In genomic region chr1:208086116-208086515, GRCh38 we compare ENCODE assay signal across 9 cellular contexts.
A peak's percentile ranks its signal among the peaks of the same experiment; 100 is the strongest.
DNase-seq lines count a peak whose midpoint lies in the region; ATAC-seq and TF ChIP-seq lines count a peak whose summit lies in the region.
"Had no signal": no experiment of that assay in that cellular context is flagged by ENCODE, and none has a peak within 500 bp of the region (broad histone marks: within the 10 kb centered on the region; RNA-seq: fewer than 3 reads in every experiment).

No MANE protein-coding gene starts in this region.

- no peaks in the 10 kb centered on the region for H3K36me3 Mint-ChIP-seq in memory B cell

- TF ChIP-seq POLR2A in uterus (IDR thresholded peaks at IDR 0.05) = no peak

- H3K36me3 ChIP-seq in heart right ventricle (peaks cover 0 to 90% (median 0%) of the 10 kb centered on the region in 9 donors), uterus (no peaks in the 10 kb centered on the region), BE2C (peaks cover 18% of the 10 kb centered on the region)

- H3K27ac ChIP-seq in heart right ventricle = peak overlapping the region in 5 of 10 donors; percentile 19 to 68 (median 54)
- H3K27ac ChIP-seq in uterus = peak overlapping the region; percentile 65 to 69

- WGBS in heart right ventricle, 2 donors = 68 to 74% methylated on average over 2 of the region's 2 CpGs

- H3K4me3 Mint-ChIP-seq in memory B cell = peak overlapping the region; percentile 57

- peak overlapping the region in 6 of 10 donors; percentile 4 to 38 (median 22) for H3K4me3 ChIP-seq in heart right ventricle
- H3K4me3 ChIP-seq in uterus = peak overlapping the region in 1 of 2 donors; percentile 2
- no peak overlapping the region for H3K4me3 ChIP-seq in BE2C (ENCODE audit: low read depth, low read length)

- H3K27me3 Mint-ChIP-seq in memory B cell = peaks cover 4% of the 10 kb centered on the region

- intact Hi-C loops in heart right ventricle (cut with DNase I) = loop anchor here in 1 of 10 donors (2.0 kb wide), 1 partner anchor 159 kb away; the partner anchor contains the start of gene PLXNA2
- intact Hi-C loops in cardiac septum (cut with DNase I) = no loop called here
- intact Hi-C loops in uterus (cut with DNase I; ENCODE audit: low total_unique reads) = loop anchor here (5.0 kb wide), 1 partner anchor 156 kb away; the partner anchor contains the start of gene PLXNA2

- H3K27ac Mint-ChIP-seq in memory B cell = no peak overlapping the region

- H3K4me1 ChIP-seq in heart right ventricle (peaks cover 2 to 68% (median 34%) of the 10 kb centered on the region in 9 donors), uterus (no peaks in the 10 kb centered on the region), BE2C (peaks cover 44% of the 10 kb centered on the region)

- TF ChIP-seq CTCF in heart right ventricle (IDR thresholded peaks at IDR 0.05) (no peak), uterus (IDR thresholded peaks at IDR 0.05) (no peak), BE2C (IDR thresholded peaks at IDR 0.05; ENCODE audit: low read depth, low read length) (no peak)

- DNase-seq in heart right ventricle (no peak), cardiac septum (ENCODE audit: low spot score) (no peak), amniotic epithelial cell (ENCODE audit: low read depth) (peak; percentile 33), memory B cell (ENCODE audit: low spot score in 2 of 2) (no peak), uterus (no peak), H4 (ENCODE audit: low spot score) (no peak), BE2C (no peak), GM19240 (ENCODE audit: insufficient read length, low spot score) (no peak)
- DNase-seq: H7 had no signal

- peaks cover 8% of the 10 kb centered on the region for H3K4me1 Mint-ChIP-seq in memory B cell

- H3K27me3 ChIP-seq in heart right ventricle = no peaks in the 10 kb centered on the region
- no peaks in the 10 kb centered on the region for H3K27me3 ChIP-seq in uterus
- H3K27me3 ChIP-seq in BE2C = no peaks in the 10 kb centered on the region

- H3K9me3 Mint-ChIP-seq in memory B cell = no peaks in the 10 kb centered on the region

- H3K9me3 ChIP-seq in heart right ventricle = no peaks in the 10 kb centered on the region
- no peaks in the 10 kb centered on the region for H3K9me3 ChIP-seq in uterus
- no peaks in the 10 kb centered on the region for H3K9me3 ChIP-seq in BE2C

- ATAC-seq in heart right ventricle (no peak), memory B cell (ENCODE audit: low read depth) (no peak)
